14 cellular contexts compared by ENCODE assay signal in the genomic region with DNA sequence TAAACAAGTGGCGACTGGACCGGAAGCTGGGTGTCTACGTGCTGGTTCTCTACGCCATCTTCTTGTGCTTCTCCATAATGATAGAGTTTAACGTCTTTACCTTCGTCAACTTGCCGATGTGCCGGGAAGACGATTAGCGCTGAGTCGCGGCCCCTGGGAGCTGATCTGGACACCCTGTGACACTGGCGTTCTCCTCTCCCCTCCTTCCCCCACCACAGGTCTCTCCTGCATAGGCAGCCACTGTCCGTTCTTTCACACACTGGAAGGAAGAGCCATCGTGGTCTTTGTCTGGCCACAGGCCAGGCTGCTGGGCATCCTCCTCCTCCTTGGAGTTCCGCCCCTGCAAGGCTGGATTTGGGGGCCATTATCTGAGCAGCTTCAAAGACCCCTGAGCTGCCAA. TPM values are rescaled to one million over a fixed set of nuclear protein-coding genes. Genes with fewer than 3 reads are reported as not detected.
DNase-seq lines count a peak whose midpoint lies in the region; ATAC-seq and TF ChIP-seq lines count a peak whose summit lies in the region.
"Had no signal": no experiment of that assay in that cellular context is flagged by ENCODE, and none has a peak within 500 bp of the region (broad histone marks: within the 10 kb centered on the region; RNA-seq: fewer than 3 reads in every experiment).

No MANE protein-coding gene starts in this region.

- POLR2A ChIA-PET in CD4-positive, alpha-beta T cell (lab: Charles Lee) = no interaction called here

- peaks cover 0 to 2% (median 0%) of the 10 kb centered on the region in 7 donors for H3K9me3 Mint-ChIP-seq in CD14-positive monocyte
- no peaks in the 10 kb centered on the region for H3K9me3 Mint-ChIP-seq in CD4-positive, alpha-beta T cell

- DNase-seq in CD14-positive monocyte (ENCODE audit: low spot score) = no peak
- DNase-seq in RWPE2 (ENCODE audit: low spot score) = peak; percentile 55
- DNase-seq in ureter (ENCODE audit: low spot score) = peak; percentile 32
- no peak for DNase-seq in NCI-H187 treated with DMSO at 0.1 percent for 48 hours (lab: John Stamatoyannopoulos, UW)
- no peak for DNase-seq in CD4-positive, alpha-beta T cell
- DNase-seq in midbrain (lab: John Stamatoyannopoulos, UW) = no peak
- DNase-seq: Calu3; CD4-positive, CD25-positive, alpha-beta regulatory T cell; DMS 273 treated with DMSO at 0.1 percent for 48 hours; DMS79; GM23248; IMR-90 had no signal

- H3K36me3 Mint-ChIP-seq in CD14-positive monocyte = peaks cover 71 to 86% of the 10 kb centered on the region in 2 donors
- H3K36me3 Mint-ChIP-seq in CD4-positive, alpha-beta T cell (ENCODE audit: low read depth) = no peaks in the 10 kb centered on the region
- H3K36me3 Mint-ChIP-seq: CD4-positive, CD25-positive, alpha-beta regulatory T cell had no signal

- no peak for ATAC-seq in RWPE2 (ENCODE audit: low read depth)
- ATAC-seq in CD4-positive, alpha-beta T cell (ENCODE audit: poor library complexity) = no peak

- intact Hi-C loops in CD14-positive monocyte (cut with micrococcal nuclease) = loop anchor here in 1 of 2 donors (2.0 kb wide), 1 partner anchor 13 kb away; no protein-coding TSS in a partner anchor
- intact Hi-C loops in CD4-positive, alpha-beta T cell (cut with DNase I, micrococcal nuclease) = no loop called here

- H3K36me3 ChIP-seq in RWPE2 (ENCODE audit: low read depth) (no peaks in the 10 kb centered on the region), neutrophil (no peaks in the 10 kb centered on the region)

- H3K4me1 ChIP-seq in RWPE2 (ENCODE audit: insufficient read depth, poor library complexity, severe bottlenecking) (no peaks in the 10 kb centered on the region), neutrophil (ENCODE audit: control insufficient read depth in 1 of 2, insufficient read depth in 1 of 2, low read depth in 1 of 2, low read length in 1 of 2) (peaks cover 83 to 85% of the 10 kb centered on the region in 2 experiments)

- peak overlapping the region; percentile 96 to 99 (median 98) for H3K27ac Mint-ChIP-seq in CD14-positive monocyte
- H3K27ac Mint-ChIP-seq in CD4-positive, alpha-beta T cell = no peak overlapping the region
- H3K27ac Mint-ChIP-seq: CD4-positive, CD25-positive, alpha-beta regulatory T cell had no signal

- H3K4me1 Mint-ChIP-seq in CD14-positive monocyte = peaks cover 83% of the 10 kb centered on the region
- no peaks in the 10 kb centered on the region for H3K4me1 Mint-ChIP-seq in CD4-positive, alpha-beta T cell (ENCODE audit: low read depth)
- H3K4me1 Mint-ChIP-seq: CD4-positive, CD25-positive, alpha-beta regulatory T cell had no signal

- CTCF ChIA-PET in CD4-positive, alpha-beta T cell (lab: Charles Lee) = no interaction called here

- no peak overlapping the region for H3K4me3 Mint-ChIP-seq in CD14-positive monocyte
- H3K4me3 Mint-ChIP-seq in CD4-positive, alpha-beta T cell = no peak overlapping the region
- H3K4me3 Mint-ChIP-seq: CD4-positive, CD25-positive, alpha-beta regulatory T cell had no signal

- TF ChIP-seq CTCF in CD14-positive monocyte (IDR thresholded peaks at IDR 0.05) = no peak
- TF ChIP-seq CTCF in RWPE2 (IDR thresholded peaks at IDR 0.05; ENCODE audit: poor library complexity, severe bottlenecking) = no peak
- no peak for TF ChIP-seq CTCF in neutrophil (IDR thresholded peaks at IDR 0.05)
- no peak for TF ChIP-seq CTCF in CD4-positive, alpha-beta T cell (IDR thresholded peaks at IDR 0.05)

- H3K4me3 ChIP-seq in RWPE2 (ENCODE audit: severe bottlenecking) = no peak overlapping the region
- H3K4me3 ChIP-seq in neutrophil (ENCODE audit: low read depth in 1 of 2, low read length in 1 of 2) = no peak overlapping the region
- H3K4me3 ChIP-seq: GM23248 had no signal

- H3K9me3 ChIP-seq in RWPE2 (ENCODE audit: severe bottlenecking) = no peaks in the 10 kb centered on the region
- H3K9me3 ChIP-seq in neutrophil = no peaks in the 10 kb centered on the region
- H3K9me3 ChIP-seq in CD4-positive, alpha-beta T cell (ENCODE audit: control insufficient read depth, low read length) = no peaks in the 10 kb centered on the region

- H3K27ac ChIP-seq in RWPE2 (ENCODE audit: poor library complexity, severe bottlenecking) (no peak overlapping the region), neutrophil (peak overlapping the region; percentile 86)
- no peak overlapping the region for H3K27ac ChIP-seq in CD4-positive, alpha-beta T cell (ENCODE audit: low read depth, low read length)
- H3K27ac ChIP-seq: GM23248 had no signal

- H3K27me3 ChIP-seq in RWPE2 (ENCODE audit: insufficient read depth, poor library complexity, severe bottlenecking) (no peaks in the 10 kb centered on the region), neutrophil (no peaks in the 10 kb centered on the region)
- no peaks in the 10 kb centered on the region for H3K27me3 ChIP-seq in CD4-positive, alpha-beta T cell (ENCODE audit: control insufficient read depth, insufficient read depth, low read length)

- H3K27me3 Mint-ChIP-seq in CD14-positive monocyte (ENCODE audit: low read depth in 3 of 3) = peaks cover 0 to 7% (median 0%) of the 10 kb centered on the region in 3 donors
- H3K27me3 Mint-ChIP-seq in CD4-positive, alpha-beta T cell = no peaks in the 10 kb centered on the region

RNA-seq across cellular contexts. Expression of a gene that starts 20.1 kb away (rescaled TPM):
- polyA plus RNA-seq in CD14-positive monocyte = 10 to 100 TPM; 42.8 to 54.6 TPM
- 27.3 TPM for total RNA-seq in ureter
- 10 to 100 TPM; 67.9 to 72.2 TPM for total RNA-seq in CD4-positive, alpha-beta T cell
- total RNA-seq: HT-29 had no signal

Comparison
In these comparisons a context has a peak if more than half of its experiments do, and no peak if none do; other contexts are left out.
1. DNase-seq: peak in RWPE2 (single experiment) and ureter (single experiment); none in CD14-positive monocyte (single experiment), NCI-H187 treated with DMSO at 0.1 percent for 48 hours (single experiment), CD4-positive, alpha-beta T cell (0 of 10) and midbrain (single experiment).